ENCODE assay signal across 10 cellular contexts in the genomic region with DNA sequence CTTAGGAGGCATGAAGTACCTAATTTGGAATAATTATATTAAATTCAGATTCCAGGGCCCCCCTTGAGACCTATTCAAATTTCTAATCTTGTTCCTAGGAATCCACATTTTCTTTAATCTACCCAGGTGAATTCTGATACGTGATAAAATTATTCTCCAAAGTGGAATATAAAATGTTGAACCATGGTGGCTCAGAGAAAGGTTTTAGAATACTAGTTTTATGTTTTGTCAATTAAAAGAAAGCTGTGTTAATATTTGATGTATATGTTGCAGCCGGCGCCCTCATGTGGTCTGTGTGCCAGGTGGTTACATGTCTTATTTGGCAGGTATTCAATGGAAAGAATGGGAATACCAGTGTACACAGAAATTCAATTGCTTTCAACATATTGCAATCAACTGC.
DNase-seq lines count a peak whose midpoint lies in the region; ATAC-seq and TF ChIP-seq lines count a peak whose summit lies in the region.
"Had no signal": no experiment of that assay in that cellular context is flagged by ENCODE, and none has a peak within 500 bp of the region (broad histone marks: within the 10 kb centered on the region; RNA-seq: fewer than 3 reads in every experiment).

No MANE protein-coding gene starts in this region.

- DNase-seq in AG09319 (ENCODE audit: extremely low read depth, low read depth) (no peak), HFF-Myc (ENCODE audit: extremely low read depth, low read depth) (no peak), SK-MEL-5 (ENCODE audit: low read depth, low spot score) (peak; percentile 46), glutamatergic neuron (peak; percentile 48), coronary artery (ENCODE audit: low spot score) (no peak)
- no peak for DNase-seq in activated CD4-positive, CD25-positive, alpha-beta regulatory T cell treated with anti-CD3 and anti-CD28 coated beads, Interleukin-2, amount 50 U/mL, for 72 hours
- no peak for DNase-seq in stimulated activated naive CD4-positive, alpha-beta T cell (lab: John Stamatoyannopoulos, UW)

- ATAC-seq in HG02870 (IDR thresholded peaks at IDR 0.05; ENCODE audit: unreplicated experiment), result no peak

- H3K4me3 Mint-ChIP-seq in glutamatergic neuron (ENCODE audit: unreplicated experiment), result no peak overlapping the region
- H3K4me3 Mint-ChIP-seq: activated naive CD8-positive, alpha-beta T cell had no signal

- no peak overlapping the region for H3K27ac Mint-ChIP-seq in glutamatergic neuron (ENCODE audit: unreplicated experiment)
- H3K27ac Mint-ChIP-seq: activated naive CD8-positive, alpha-beta T cell had no signal

- H3K4me3 ChIP-seq in HFF-Myc (replicated peaks; ENCODE audit: low read depth, low read length) (no peak overlapping the region), coronary artery (no peak overlapping the region)
- H3K4me3 ChIP-seq: upper lobe of left lung had no signal

- no peak overlapping the region for H3K27ac ChIP-seq in coronary artery
- H3K27ac ChIP-seq: upper lobe of left lung had no signal

- H3K27me3 Mint-ChIP-seq in glutamatergic neuron (ENCODE audit: unreplicated experiment), result no peaks in the 10 kb centered on the region

- H3K4me1 Mint-ChIP-seq in glutamatergic neuron (ENCODE audit: low read depth, unreplicated experiment), result peaks cover 1% of the 10 kb centered on the region

- H3K36me3 Mint-ChIP-seq in glutamatergic neuron (ENCODE audit: unreplicated experiment), result no peaks in the 10 kb centered on the region
- H3K36me3 Mint-ChIP-seq: activated naive CD8-positive, alpha-beta T cell had no signal

- H3K9me3 Mint-ChIP-seq in glutamatergic neuron (ENCODE audit: unreplicated experiment), result peaks cover 2% of the 10 kb centered on the region

- peak; percentile 22 for TF ChIP-seq CTCF in AG09319 (IDR thresholded peaks at IDR 0.05; ENCODE audit: low read depth, low read length)
- peak; percentile 36 for TF ChIP-seq CTCF in HFF-Myc (IDR thresholded peaks at IDR 0.05; ENCODE audit: low read depth, low read length, missing control alignments)
- TF ChIP-seq CTCF in glutamatergic neuron (IDR thresholded peaks at IDR 0.05; ENCODE audit: partially characterized antibody, unreplicated experiment), result no peak
- no peak for TF ChIP-seq CTCF in coronary artery (IDR thresholded peaks at IDR 0.05)

- in situ Hi-C loops in SK-MEL-5 (cut with HindIII; ENCODE audit: low pct_unique_long_range_greater_than_20kb, low sequenced_read_pairs), result no loop called here

Comparison
In these comparisons a context has a peak if more than half of its experiments do, and no peak if none do; other contexts are left out.
1. DNase-seq: peak in SK-MEL-5 (single experiment) and glutamatergic neuron (single experiment); none in AG09319 (single experiment), HFF-Myc (single experiment), activated CD4-positive, CD25-positive, alpha-beta regulatory T cell treated with anti-CD3 and anti-CD28 coated beads, Interleukin-2, amount 50 U/mL, for 72 hours (single experiment), coronary artery (single experiment) and stimulated activated naive CD4-positive, alpha-beta T cell (0 of 6).
2. CTCF ChIP-seq: peak in AG09319 (single experiment) and HFF-Myc (single experiment); none in glutamatergic neuron (single experiment) and coronary artery (single experiment).